14 cellular contexts compared by ENCODE assay signal in the genomic region with DNA sequence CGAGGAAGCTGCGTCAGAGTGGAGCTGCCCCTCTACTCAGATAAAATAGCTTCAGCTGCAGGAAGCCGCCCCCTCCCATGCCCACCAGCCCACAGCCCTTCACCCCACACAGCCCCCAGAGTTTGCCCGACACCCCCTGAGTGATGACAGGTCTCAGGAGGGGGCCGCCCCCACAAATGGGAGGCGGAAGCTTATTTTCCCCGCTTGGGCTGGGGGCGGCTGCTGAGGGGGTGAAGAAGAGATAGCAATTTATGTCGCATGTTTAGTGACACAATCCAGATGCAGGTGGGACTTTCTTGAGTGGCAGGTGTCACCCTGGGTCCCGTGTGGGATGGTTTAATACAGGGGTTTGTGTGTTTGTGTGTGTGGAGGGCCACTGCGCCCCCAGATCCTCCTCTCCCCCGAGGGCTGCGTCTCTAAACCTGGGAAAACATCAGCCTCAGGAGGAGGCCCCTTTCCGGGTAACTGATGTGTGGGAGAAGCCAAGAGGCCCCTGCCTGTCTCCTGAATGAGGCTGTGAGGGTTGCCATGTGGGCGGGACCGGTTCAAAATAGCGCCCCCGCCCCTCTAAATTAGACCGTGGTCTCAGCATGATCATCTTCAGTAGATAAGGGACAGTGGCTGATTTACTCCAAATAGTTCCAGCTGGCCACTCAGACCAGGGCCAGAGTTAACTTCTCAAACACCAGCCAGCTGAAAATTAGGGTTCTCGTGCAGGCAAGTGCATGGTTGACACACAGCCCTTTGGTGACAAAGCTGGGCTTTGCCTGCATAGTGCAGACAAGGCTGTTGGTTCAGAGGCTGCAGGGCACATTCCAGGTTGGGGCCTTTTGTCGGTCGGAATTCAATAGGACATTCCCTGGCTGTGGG. TPM values are rescaled to one million over a fixed set of nuclear protein-coding genes. Genes with fewer than 3 reads are reported as not detected.
DNase-seq lines count a peak whose midpoint lies in the region; ATAC-seq and TF ChIP-seq lines count a peak whose summit lies in the region.
"Had no signal": no experiment of that assay in that cellular context is flagged by ENCODE, and none has a peak within 500 bp of the region (broad histone marks: within the 10 kb centered on the region; RNA-seq: fewer than 3 reads in every experiment).

No MANE protein-coding gene starts in this region.

- H3K4me3 ChIP-seq in mammary epithelial cell (replicated peaks in 1 of 3; ENCODE audit: insufficient read depth in 1 of 3, low read depth in 2 of 3, low read length in 3 of 3) (no peak overlapping the region), muscle layer of colon (ENCODE audit: low read depth in 1 of 2, low read length in 2 of 2) (no peak overlapping the region), Karpas-422 (ENCODE audit: low read length) (no peak overlapping the region)
- H3K4me3 ChIP-seq: left lung had no signal

- 76% methylated on average over 13 of the region's 22 CpGs for WGBS in mammary epithelial cell (ENCODE audit: low coverage, missing lambda C conversion rate)

- H3K27ac ChIP-seq in mammary epithelial cell (ENCODE audit: insufficient read depth, low read depth, low read length) = no peak overlapping the region
- H3K27ac ChIP-seq in cingulate gyrus (ENCODE audit: low read depth, low read length) = peak overlapping the region; percentile 4
- H3K27ac ChIP-seq in muscle layer of colon (ENCODE audit: low read depth, low read length) = peak overlapping the region; percentile 51
- H3K27ac ChIP-seq in Karpas-422 (ENCODE audit: low read length) = no peak overlapping the region
- H3K27ac ChIP-seq: left lung had no signal

- H3K27me3 Mint-ChIP-seq in MCF 10A (ENCODE audit: insufficient read depth, unreplicated experiment) (no peaks in the 10 kb centered on the region), type B pancreatic cell (peaks cover 4% of the 10 kb centered on the region)

- no peaks in the 10 kb centered on the region for H3K36me3 ChIP-seq in mammary epithelial cell (ENCODE audit: insufficient read depth, low read length)
- H3K36me3 ChIP-seq in muscle layer of colon (ENCODE audit: insufficient read depth, low read length) = no peaks in the 10 kb centered on the region
- no peaks in the 10 kb centered on the region for H3K36me3 ChIP-seq in Karpas-422 (ENCODE audit: insufficient read depth, low read length)
- H3K36me3 ChIP-seq: left lung had no signal

- H3K79me2 ChIP-seq in mammary epithelial cell (ENCODE audit: insufficient read depth, low read length) = no peaks in the 10 kb centered on the region
- no peaks in the 10 kb centered on the region for H3K79me2 ChIP-seq in Karpas-422 (ENCODE audit: low read length)

- H3K4me3 Mint-ChIP-seq in MCF 10A (ENCODE audit: unreplicated experiment) (peak overlapping the region; percentile 71), type B pancreatic cell (peak overlapping the region; percentile 7)

- no peaks in the 10 kb centered on the region for H3K9me3 ChIP-seq in mammary epithelial cell (replicated peaks; ENCODE audit: insufficient read depth, low read length)
- H3K9me3 ChIP-seq in muscle layer of colon (ENCODE audit: low read length) = no peaks in the 10 kb centered on the region
- H3K9me3 ChIP-seq in Karpas-422 (ENCODE audit: low read length) = no peaks in the 10 kb centered on the region
- H3K9me3 ChIP-seq: left lung had no signal

- POLR2A ChIA-PET in MCF 10A (lab: Yijun Ruan, JAX) = interaction anchor here (0.7 to 2.6 kb wide), 20 partner anchors 9 to 868 kb away, joined by 3 to 19 read pairs (median 6); a partner anchor contains a TSS

- ATAC-seq in HG03457 (IDR thresholded peaks at IDR 0.05; ENCODE audit: unreplicated experiment) (no peak), left lobe of liver (no peak)

- H3K9ac ChIP-seq in mammary epithelial cell (ENCODE audit: insufficient read depth, low read length) (no peak overlapping the region), muscle layer of colon (ENCODE audit: low read length) (no peak overlapping the region), Karpas-422 (ENCODE audit: low read length) (no peak overlapping the region)

- CTCF ChIA-PET in MCF 10A (lab: Yijun Ruan, JAX) = interaction anchor here (0.7 to 3.4 kb wide), 15 partner anchors 9 to 1154 kb away, joined by 3 to 22 read pairs (median 4); a partner anchor contains a TSS
- CTCF ChIA-PET in mammary epithelial cell (lab: Charles Lee; ENCODE audit: low non-redundant PET) = no interaction called here

- peak overlapping the region; percentile 97 for H3K27ac Mint-ChIP-seq in MCF 10A (ENCODE audit: low read depth, unreplicated experiment)
- no peak overlapping the region for H3K27ac Mint-ChIP-seq in type B pancreatic cell

- H3K36me3 Mint-ChIP-seq in MCF 10A (ENCODE audit: insufficient read depth, unreplicated experiment) = no peaks in the 10 kb centered on the region
- H3K36me3 Mint-ChIP-seq in type B pancreatic cell = no peaks in the 10 kb centered on the region

- H3K9me3 Mint-ChIP-seq in MCF 10A (ENCODE audit: unreplicated experiment) (no peaks in the 10 kb centered on the region), type B pancreatic cell (no peaks in the 10 kb centered on the region)

- no peaks in the 10 kb centered on the region for H3K9me2 ChIP-seq in Karpas-422 (replicated peaks; ENCODE audit: insufficient read depth, low read length)

- intact Hi-C loops in MCF 10A (cut with micrococcal nuclease) = loop anchor here (1.0 to 2.0 kb wide), 2 partner anchors 57 to 115 kb away; no protein-coding TSS in a partner anchor
- intact Hi-C loops in mammary epithelial cell (cut with micrococcal nuclease) = loop anchor here (1.0 kb wide), 1 partner anchor 56 kb away; a partner anchor contains a TSS

- H3K27me3 ChIP-seq in mammary epithelial cell (ENCODE audit: insufficient read depth, low read length) (no peaks in the 10 kb centered on the region), muscle layer of colon (ENCODE audit: control insufficient read depth in 1 of 2, insufficient read depth in 2 of 2, low read length in 2 of 2) (no peaks in the 10 kb centered on the region), Karpas-422 (ENCODE audit: low read length) (no peaks in the 10 kb centered on the region)
- H3K27me3 ChIP-seq: left lung had no signal

- dilution Hi-C loops in mammary epithelial cell (cut with HindIII; ENCODE audit: low sequenced_read_pairs) = loop anchor here (5.0 kb wide), 1 partner anchor 102 kb away; no protein-coding TSS in a partner anchor

- BruUV-seq in MCF 10A (replicated peaks; lab: Mats Ljungman, UMichigan) = no TSS peak
- BruUV-seq in mammary epithelial cell (replicated peaks; lab: Mats Ljungman, UMichigan) = no TSS peak

- no peak for TF ChIP-seq CTCF in MCF 10A (IDR thresholded peaks at IDR 0.05; ENCODE audit: unreplicated experiment)
- TF ChIP-seq CTCF in mammary epithelial cell (conservative IDR thresholded peaks at IDR 0.05 in 1 of 2, IDR thresholded peaks at IDR 0.05 in 1 of 2; ENCODE audit: extremely low read depth in 1 of 2, insufficient read depth in 1 of 2, low read depth in 1 of 2, low read length in 2 of 2) = no peak
- no peak for TF ChIP-seq CTCF in type B pancreatic cell (conservative IDR thresholded peaks at IDR 0.05)

- in situ Hi-C loops in mammary epithelial cell (cut with MboI; ENCODE audit: low sequenced_read_pairs in 2 of 2) = no loop called here

- H4K20me1 ChIP-seq in mammary epithelial cell (ENCODE audit: insufficient read depth, low read length) = no peaks in the 10 kb centered on the region
- no peaks in the 10 kb centered on the region for H4K20me1 ChIP-seq in Karpas-422 (ENCODE audit: insufficient read depth, low read depth, low read length)

- DNase-seq in MCF 10A (ENCODE audit: unreplicated experiment) = no peak
- DNase-seq in mammary epithelial cell = no peak
- no peak for DNase-seq in type B pancreatic cell (ENCODE audit: extremely low spot score, unreplicated experiment)
- no peak for DNase-seq in Karpas-422
- DNase-seq in left lobe of liver (ENCODE audit: low spot score) = no peak
- DNase-seq: activated naive CD4-positive, alpha-beta T cell treated with Interleukin-2 at 50 U/mL for 16 hours; left lung; NCI-H1930; NCI-H82; T1000 had no signal

- H3K4me1 ChIP-seq in mammary epithelial cell (ENCODE audit: insufficient read depth, low read length) (peaks cover 24% of the 10 kb centered on the region), muscle layer of colon (ENCODE audit: insufficient read depth, low read length) (peaks cover 38% of the 10 kb centered on the region), Karpas-422 (ENCODE audit: low read length) (peaks cover 10% of the 10 kb centered on the region)

- H3K4me2 ChIP-seq in mammary epithelial cell (ENCODE audit: insufficient read depth, low read depth, low read length) (no peak overlapping the region), Karpas-422 (ENCODE audit: low read depth, low read length, poor library complexity, severe bottlenecking) (no peak overlapping the region)

- H3K4me1 Mint-ChIP-seq in MCF 10A (ENCODE audit: insufficient read depth, unreplicated experiment) = peaks cover 36% of the 10 kb centered on the region
- peaks cover 31% of the 10 kb centered on the region for H3K4me1 Mint-ChIP-seq in type B pancreatic cell (ENCODE audit: unreplicated experiment)

- H2AFZ ChIP-seq in mammary epithelial cell (ENCODE audit: low read depth, low read length) (no peak overlapping the region), Karpas-422 (ENCODE audit: low read length) (no peak overlapping the region)

RNA-seq across cellular contexts. Expression of a gene that starts 55.6 kb away (rescaled TPM):
- total RNA-seq in MCF 10A (2022) (0.37 and 0.56 TPM in 2 replicates), mammary epithelial cell (1 to 10 TPM in 1 of 2 donors, under 1 TPM in 1; 0.05 to 1.2 TPM), type B pancreatic cell (ENCODE audit: low replicate concordance) (2.2 and 2.8 TPM in 2 replicates), left lobe of liver (0.03 TPM)
- not detected for polyA plus RNA-seq in mammary epithelial cell
- not detected for polyA minus RNA-seq in mammary epithelial cell
- 0.04 and 0.15 TPM in 2 replicates for total RNA-seq in Karpas-422 (2014; rRNA removed; shearing (Covaris generic); ENCODE audit: low replicate concordance)
- total RNA-seq: LHCN-M2 had no signal

Comparison
In these comparisons a context has a peak if more than half of its experiments do, and no peak if none do; other contexts are left out.
1. H3K27ac ChIP-seq: peak in cingulate gyrus (single experiment) and muscle layer of colon (single experiment); none in mammary epithelial cell (single experiment) and Karpas-422 (single experiment).